Comparison of ENCODE assay signal across 8 cellular contexts in the genomic region with DNA sequence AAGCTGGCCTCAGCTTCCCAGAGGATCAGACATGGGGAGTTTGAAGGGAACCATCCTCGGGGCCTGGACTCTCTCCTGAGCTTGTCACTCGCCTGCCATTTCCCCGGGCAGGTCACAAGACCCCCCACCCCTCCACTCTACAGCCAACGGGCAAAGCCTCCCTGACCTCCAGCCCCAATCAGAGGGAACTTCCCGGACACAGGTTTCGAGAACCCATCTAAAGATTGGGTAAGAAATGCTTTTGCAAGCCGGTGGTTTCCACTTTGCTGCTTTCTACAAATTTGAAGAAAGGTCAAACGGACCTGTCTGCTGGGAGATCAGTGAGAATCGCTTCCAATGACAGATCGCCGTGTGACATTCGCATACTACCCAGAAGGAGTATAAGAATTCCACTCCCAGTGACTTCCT.
DNase-seq lines count a peak whose midpoint lies in the region; ATAC-seq and TF ChIP-seq lines count a peak whose summit lies in the region.

No MANE protein-coding gene starts in this region.

- peaks cover 4% of the 10 kb centered on the region for H3K27me3 Mint-ChIP-seq in activated naive CD4-positive, alpha-beta T cell treated with anti-CD3 and anti-CD28 coated beads, Interleukin-2, amount 50 U/mL, for 24 hours

- no peak for DNase-seq in AG10803 (ENCODE audit: low read depth)
- DNase-seq in skeletal muscle cell (ENCODE audit: low read depth): peak; percentile 25
- DNase-seq in putamen (ENCODE audit: low spot score): no peak
- DNase-seq in NCI-H146 (lab: John Stamatoyannopoulos, UW): no peak
- no peak for DNase-seq in iPS-NIHi7 (ENCODE audit: extremely low spot score)

- H3K4me3 ChIP-seq in AG10803 (ENCODE audit: low read length) (peak overlapping the region; percentile 31; the same call in 1 of the 2 replicates), skeletal muscle cell (ENCODE audit: low read depth, low read length) (peak overlapping the region; percentile 26)

- no peaks in the 10 kb centered on the region for H3K9me3 Mint-ChIP-seq in activated naive CD4-positive, alpha-beta T cell treated with anti-CD3 and anti-CD28 coated beads, Interleukin-2, amount 50 U/mL, for 24 hours

- no peaks in the 10 kb centered on the region for H3K36me3 Mint-ChIP-seq in activated naive CD4-positive, alpha-beta T cell treated with anti-CD3 and anti-CD28 coated beads, Interleukin-2, amount 50 U/mL, for 24 hours

- peak overlapping the region; percentile 72 for H3K4me3 Mint-ChIP-seq in activated naive CD4-positive, alpha-beta T cell treated with anti-CD3 and anti-CD28 coated beads, Interleukin-2, amount 50 U/mL, for 24 hours

- no peak for TF ChIP-seq CTCF in AG10803 (conservative IDR thresholded peaks at IDR 0.05; ENCODE audit: low read length)

- H3K27ac Mint-ChIP-seq in activated naive CD4-positive, alpha-beta T cell treated with anti-CD3 and anti-CD28 coated beads, Interleukin-2, amount 50 U/mL, for 24 hours: peak overlapping the region; percentile 44

- H3K4me1 Mint-ChIP-seq in activated naive CD4-positive, alpha-beta T cell treated with anti-CD3 and anti-CD28 coated beads, Interleukin-2, amount 50 U/mL, for 24 hours: peaks cover 29% of the 10 kb centered on the region

- peak; percentile 21 for ATAC-seq in GM19025 (IDR thresholded peaks at IDR 0.05; ENCODE audit: low read depth, unreplicated experiment)
- ATAC-seq in HG03103 (IDR thresholded peaks at IDR 0.05; ENCODE audit: low read depth, unreplicated experiment): peak; percentile 25
